1 cellular context compared by ENCODE assay signal in the genomic region with DNA sequence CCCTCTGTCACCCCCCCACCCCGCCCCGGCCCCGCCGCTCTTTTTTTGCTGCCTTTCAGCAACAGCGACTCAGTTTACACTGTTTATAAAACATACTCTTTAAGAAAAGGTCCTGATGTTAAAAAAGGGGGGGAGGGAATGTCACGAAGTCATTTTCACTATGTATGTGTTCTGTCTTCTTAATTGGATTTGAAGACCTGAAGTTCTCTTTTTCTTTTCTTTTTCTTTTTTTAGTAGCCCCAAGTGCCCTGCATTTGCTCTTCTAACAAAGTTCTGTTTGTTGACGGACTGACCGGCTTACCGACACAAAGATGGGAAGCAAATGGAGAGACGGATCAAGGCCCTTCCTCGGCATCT.
TF ChIP-seq lines count a peak whose summit lies in the region.

No MANE protein-coding gene starts in this region.

TF ChIP-seq in neural cell, 6 proteins besides CTCF, POLR2A, EP300 and RAD21 (continued from another document):
- no peak for TF ChIP-seq EZH2 (IDR thresholded peaks at IDR 0.05; ENCODE audit: borderline replicate concordance, insufficient read depth, low read length, poor library complexity, severe bottlenecking)
- no peak for TF ChIP-seq TAF1 (IDR thresholded peaks at IDR 0.05; ENCODE audit: low read depth)
- TF ChIP-seq, protein P1, sequence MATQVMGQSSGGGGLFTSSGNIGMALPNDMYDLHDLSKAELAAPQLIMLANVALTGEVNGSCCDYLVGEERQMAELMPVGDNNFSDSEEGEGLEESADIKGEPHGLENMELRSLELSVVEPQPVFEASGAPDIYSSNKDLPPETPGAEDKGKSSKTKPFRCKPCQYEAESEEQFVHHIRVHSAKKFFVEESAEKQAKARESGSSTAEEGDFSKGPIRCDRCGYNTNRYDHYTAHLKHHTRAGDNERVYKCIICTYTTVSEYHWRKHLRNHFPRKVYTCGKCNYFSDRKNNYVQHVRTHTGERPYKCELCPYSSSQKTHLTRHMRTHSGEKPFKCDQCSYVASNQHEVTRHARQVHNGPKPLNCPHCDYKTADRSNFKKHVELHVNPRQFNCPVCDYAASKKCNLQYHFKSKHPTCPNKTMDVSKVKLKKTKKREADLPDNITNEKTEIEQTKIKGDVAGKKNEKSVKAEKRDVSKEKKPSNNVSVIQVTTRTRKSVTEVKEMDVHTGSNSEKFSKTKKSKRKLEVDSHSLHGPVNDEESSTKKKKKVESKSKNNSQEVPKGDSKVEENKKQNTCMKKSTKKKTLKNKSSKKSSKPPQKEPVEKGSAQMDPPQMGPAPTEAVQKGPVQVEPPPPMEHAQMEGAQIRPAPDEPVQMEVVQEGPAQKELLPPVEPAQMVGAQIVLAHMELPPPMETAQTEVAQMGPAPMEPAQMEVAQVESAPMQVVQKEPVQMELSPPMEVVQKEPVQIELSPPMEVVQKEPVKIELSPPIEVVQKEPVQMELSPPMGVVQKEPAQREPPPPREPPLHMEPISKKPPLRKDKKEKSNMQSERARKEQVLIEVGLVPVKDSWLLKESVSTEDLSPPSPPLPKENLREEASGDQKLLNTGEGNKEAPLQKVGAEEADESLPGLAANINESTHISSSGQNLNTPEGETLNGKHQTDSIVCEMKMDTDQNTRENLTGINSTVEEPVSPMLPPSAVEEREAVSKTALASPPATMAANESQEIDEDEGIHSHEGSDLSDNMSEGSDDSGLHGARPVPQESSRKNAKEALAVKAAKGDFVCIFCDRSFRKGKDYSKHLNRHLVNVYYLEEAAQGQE (IDR thresholded peaks at IDR 0.05; ENCODE audit: borderline replicate concordance): no peak
